Comparison of ENCODE assay signal across 13 cellular contexts in genomic region chr18:13103366-13103765, GRCh38.
DNase-seq lines count a peak whose midpoint lies in the region; ATAC-seq and TF ChIP-seq lines count a peak whose summit lies in the region.
"Had no signal": no experiment of that assay in that cellular context is flagged by ENCODE, and none has a peak within 500 bp of the region (broad histone marks: within the 10 kb centered on the region; RNA-seq: fewer than 3 reads in every experiment).

No MANE protein-coding gene starts in this region.

- peak; percentile 12 for TF ChIP-seq CTCF in CD4-positive, alpha-beta T cell (IDR thresholded peaks at IDR 0.05)

- ATAC-seq in CD4-positive, alpha-beta T cell (ENCODE audit: poor library complexity) = no peak
- no peak for ATAC-seq in GM21526 (IDR thresholded peaks at IDR 0.05; ENCODE audit: low FRiP score, unreplicated experiment)
- ATAC-seq: activated CD8-positive, alpha-beta memory T cell treated with anti-CD3 and anti-CD28 coated beads, Interleukin-2, amount 10 ng/mL, durations not matched to agents 7 days and 5 days; esophagus mucosa; HepG2 had no signal

- H3K9me3 Mint-ChIP-seq in CD4-positive, alpha-beta T cell = no peaks in the 10 kb centered on the region

- H3K27me3 Mint-ChIP-seq in CD4-positive, alpha-beta T cell = no peaks in the 10 kb centered on the region
- H3K27me3 Mint-ChIP-seq: activated CD8-positive, alpha-beta memory T cell treated with anti-CD3 and anti-CD28 coated beads, Interleukin-2, amount 10 ng/mL, durations not matched to agents 7 days and 5 days had no signal

- H3K27ac ChIP-seq in CD4-positive, alpha-beta T cell (ENCODE audit: low read depth, low read length) = no peak overlapping the region

- H3K27me3 ChIP-seq in CD4-positive, alpha-beta T cell (ENCODE audit: control insufficient read depth, insufficient read depth, low read length) = no peaks in the 10 kb centered on the region

- no peak for DNase-seq in CD4-positive, alpha-beta T cell
- DNase-seq in HEK293T (ENCODE audit: extremely low spot score) (peak; percentile 9), SKM-1 treated with dmso at 0.1 percent for 144 hours (lab: John Stamatoyannopoulos, UW; ENCODE audit: unreplicated experiment) (peak; percentile 2), iris pigment epithelial cell (ENCODE audit: low read depth) (peak; percentile 7), cardiac septum (ENCODE audit: low spot score) (no peak), cortex of kidney (lab: John Stamatoyannopoulos, UW) (no peak)
- DNase-seq in stimulated activated naive CD4-positive, alpha-beta T cell (lab: John Stamatoyannopoulos, UW) = no peak
- DNase-seq: activated CD8-positive, alpha-beta memory T cell treated with anti-CD3 and anti-CD28 coated beads, Interleukin-2, amount 10 ng/mL, durations not matched to agents 7 days and 5 days; anterior cingulate cortex; immature natural killer cell had no signal

- no peak overlapping the region for H3K27ac Mint-ChIP-seq in CD4-positive, alpha-beta T cell
- H3K27ac Mint-ChIP-seq: activated CD8-positive, alpha-beta memory T cell treated with anti-CD3 and anti-CD28 coated beads, Interleukin-2, amount 10 ng/mL, durations not matched to agents 7 days and 5 days; immature natural killer cell had no signal

- intact Hi-C loops in CD4-positive, alpha-beta T cell (cut with DNase I, micrococcal nuclease) = no loop called here
- intact Hi-C loops in cardiac septum (cut with DNase I) = no loop called here

- POLR2A ChIA-PET in CD4-positive, alpha-beta T cell (lab: Charles Lee) = no interaction called here
- POLR2A ChIA-PET in HEK293T (lab: Yijun Ruan, JAX) = no interaction called here

- peaks cover 93% of the 10 kb centered on the region for H3K36me3 Mint-ChIP-seq in CD4-positive, alpha-beta T cell (ENCODE audit: low read depth)

- H3K9me3 ChIP-seq in CD4-positive, alpha-beta T cell (ENCODE audit: control insufficient read depth, low read length) = no peaks in the 10 kb centered on the region

- no peaks in the 10 kb centered on the region for H3K4me1 Mint-ChIP-seq in CD4-positive, alpha-beta T cell (ENCODE audit: low read depth)

- CTCF ChIA-PET in CD4-positive, alpha-beta T cell (lab: Charles Lee) = interaction anchor here (1.2 kb wide), 1 partner anchor 21 kb away, joined by 3 read pairs; no protein-coding TSS in a partner anchor
- CTCF ChIA-PET in HEK293T (lab: Yijun Ruan, JAX) = no interaction called here

- H3K4me3 Mint-ChIP-seq in CD4-positive, alpha-beta T cell = no peak overlapping the region
- H3K4me3 Mint-ChIP-seq: activated CD8-positive, alpha-beta memory T cell treated with anti-CD3 and anti-CD28 coated beads, Interleukin-2, amount 10 ng/mL, durations not matched to agents 7 days and 5 days; immature natural killer cell had no signal

TF ChIP-seq in HEK293T, 16 proteins besides CTCF, POLR2A, EP300 and RAD21:
- TF ChIP-seq CTBP1 (IDR thresholded peaks at IDR 0.05; ENCODE audit: borderline replicate concordance) = no peak
- no peak for TF ChIP-seq BHLHE40 (IDR thresholded peaks at IDR 0.05; ENCODE audit: borderline replicate concordance)
- no peak for TF ChIP-seq NFRKB (IDR thresholded peaks at IDR 0.05)
- TF ChIP-seq ARNT (IDR thresholded peaks at IDR 0.05) = no peak
- TF ChIP-seq SUZ12 (IDR thresholded peaks at IDR 0.05) = no peak
- no peak for TF ChIP-seq FOXK2 (IDR thresholded peaks at IDR 0.05)
- no peak for TF ChIP-seq FOXA1 (IDR thresholded peaks at IDR 0.05)
- no peak for TF ChIP-seq LEF1 (IDR thresholded peaks at IDR 0.05; ENCODE audit: borderline replicate concordance)
- no peak for TF ChIP-seq ELF4 (IDR thresholded peaks at IDR 0.05)
- no peak for TF ChIP-seq L3MBTL2 (conservative IDR thresholded peaks at IDR 0.05)
- no peak for TF ChIP-seq FOXM1 (IDR thresholded peaks at IDR 0.05; ENCODE audit: borderline replicate concordance)
TF ChIP-seq in HEK293T: peak in this region for 0.

Comparison
In these comparisons a context has a peak if more than half of its experiments do, and no peak if none do; other contexts are left out.
1. DNase-seq: peak in HEK293T (single experiment), SKM-1 treated with dmso at 0.1 percent for 144 hours (single experiment) and iris pigment epithelial cell (single experiment); none in CD4-positive, alpha-beta T cell (0 of 10), stimulated activated naive CD4-positive, alpha-beta T cell (0 of 6), cardiac septum (single experiment) and cortex of kidney (single experiment).